In genomic region chr1:113677250-113678158, GRCh38 we compare ENCODE assay signal across 1 cellular context.
TF ChIP-seq lines count a peak whose summit lies in the region.

No MANE protein-coding gene starts in this region.

TF ChIP-seq in K562, 482 proteins besides CTCF, POLR2A, EP300 and RAD21 (continued from another document and continues in another):
- TF ChIP-seq ZBTB40 (IDR thresholded peaks at IDR 0.05), result 0 out of 2 replicates have a peak, but pooled peaks have one; percentile 27
- TF ChIP-seq ZBTB40 (CRISPR knock-in tag; IDR thresholded peaks at IDR 0.05), result no peak
- peak; percentile 62; the same call in 1 of the 2 replicates for TF ChIP-seq ZNF512 (tag; IDR thresholded peaks at IDR 0.05)
- peak; percentile 39 for TF ChIP-seq CCNT2 (IDR thresholded peaks at IDR 0.05; ENCODE audit: borderline replicate concordance, extremely low read depth, insufficient read length, low read depth, low read length)
- TF ChIP-seq MGA (IDR thresholded peaks at IDR 0.05), result peak; percentile 92
- no peak for TF ChIP-seq ZBTB9 (CRISPR knock-in tag; IDR thresholded peaks at IDR 0.05)
- TF ChIP-seq TSC22D4 (tag; IDR thresholded peaks at IDR 0.05), result no peak
- no peak for TF ChIP-seq KDM5B (IDR thresholded peaks at IDR 0.05; ENCODE audit: insufficient replicate concordance, low read depth, low read length)
- no peak for TF ChIP-seq ZFP30 (CRISPR knock-in tag; IDR thresholded peaks at IDR 0.05; ENCODE audit: borderline replicate concordance)
- TF ChIP-seq FOSL1 (tag; conservative IDR thresholded peaks at IDR 0.05), result peak; percentile 77
- TF ChIP-seq L3MBTL2 (IDR thresholded peaks at IDR 0.05), result peak; percentile 98
- TF ChIP-seq FOXK1 (CRISPR knock-in tag; IDR thresholded peaks at IDR 0.05; ENCODE audit: borderline replicate concordance), result no peak
- TF ChIP-seq PKNOX1 (IDR thresholded peaks at IDR 0.05), result peak; percentile 98
- TF ChIP-seq CHD4 (IDR thresholded peaks at IDR 0.05; ENCODE audit: insufficient read depth, insufficient replicate concordance, low read depth, low read length, poor library complexity, severe bottlenecking), result no peak
- 0 out of 2 replicates have a peak, but pooled peaks have one; percentile 48 for TF ChIP-seq ARID2 (IDR thresholded peaks at IDR 0.05)
- TF ChIP-seq ARID1B (IDR thresholded peaks at IDR 0.05), result peak; percentile 71
- TF ChIP-seq ZNF75A (CRISPR knock-in tag; IDR thresholded peaks at IDR 0.05), result 0 out of 2 replicates have a peak, but pooled peaks have one; percentile 51
- TF ChIP-seq ZEB2 (IDR thresholded peaks at IDR 0.05), result peak; percentile 69; the same call in 1 of the 2 replicates
- peak; percentile 65 for TF ChIP-seq CBFA2T2 (conservative IDR thresholded peaks at IDR 0.05)
- TF ChIP-seq VEZF1 (CRISPR knock-in tag; IDR thresholded peaks at IDR 0.05), result peak; percentile 96
- no peak for TF ChIP-seq NR2C2 (CRISPR knock-in tag; IDR thresholded peaks at IDR 0.05)
- peak; percentile 86 for TF ChIP-seq NR2C2 (tag; IDR thresholded peaks at IDR 0.05)
- TF ChIP-seq MTA3 (IDR thresholded peaks at IDR 0.05; ENCODE audit: borderline replicate concordance), result peak; percentile 39; the same call in 1 of the 2 replicates
- peak; percentile 85; the same call in 1 of the 2 replicates for TF ChIP-seq LARP7 (IDR thresholded peaks at IDR 0.05)
- peak in 1 of 2 experiments; percentile 23; a peak in 1 of 4 replicates for TF ChIP-seq FOXK2 (conservative IDR thresholded peaks at IDR 0.05 in 1 of 2, IDR thresholded peaks at IDR 0.05 in 1 of 2; ENCODE audit: low read depth in 2 of 2)
